In the genomic region with DNA sequence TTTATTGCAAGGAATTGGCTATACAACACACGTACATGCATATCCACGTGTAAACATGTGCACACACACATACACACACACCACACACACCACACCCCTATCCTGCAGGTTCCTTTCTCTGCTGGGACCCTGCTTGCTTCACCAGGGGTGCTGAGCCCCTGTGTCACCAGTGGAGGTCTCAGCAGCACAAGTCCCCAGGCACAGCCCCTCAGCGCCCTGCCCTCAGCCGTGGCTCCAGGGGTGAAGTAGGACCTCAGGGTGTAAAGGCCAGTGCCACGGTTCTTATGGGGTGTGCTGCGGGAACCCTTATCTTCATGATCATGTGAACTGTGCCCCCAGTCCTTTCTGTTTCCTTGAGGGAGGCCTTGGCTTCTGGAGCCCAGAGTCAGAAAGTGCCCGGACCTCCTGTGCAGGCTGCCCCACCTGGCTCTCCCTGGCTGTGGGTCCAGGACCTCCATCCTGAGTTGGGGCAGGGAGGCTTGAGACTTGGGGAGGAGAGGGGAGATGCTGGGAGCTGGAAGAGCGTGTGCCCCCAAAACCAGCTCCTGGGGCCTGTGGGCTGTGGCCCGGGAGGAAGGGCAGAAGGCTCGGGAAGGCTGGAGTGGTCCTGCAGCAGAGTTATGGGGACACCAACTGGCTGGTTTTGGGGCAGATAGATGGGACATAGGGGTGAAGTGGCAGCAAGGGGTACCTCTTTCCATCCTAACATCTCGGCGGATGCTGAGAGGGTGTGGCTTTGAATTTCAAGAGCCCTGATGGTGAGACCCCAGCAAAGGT, we compare ENCODE assay signal across 1 cellular context.
TF ChIP-seq lines count a peak whose summit lies in the region.

No MANE protein-coding gene starts in this region.

TF ChIP-seq in HCT116, 20 proteins besides CTCF, POLR2A, EP300 and RAD21:
- TF ChIP-seq SRF (IDR thresholded peaks at IDR 0.05; ENCODE audit: low read depth) (no peak), EZH2 (IDR thresholded peaks at IDR 0.05) (no peak), EZH2phosphoT487 (IDR thresholded peaks at IDR 0.05; ENCODE audit: borderline replicate concordance) (no peak), ZBTB33 (IDR thresholded peaks at IDR 0.05; ENCODE audit: extremely low read depth, insufficient replicate concordance, low read length) (no peak), EGR1 (IDR thresholded peaks at IDR 0.05; ENCODE audit: low read depth) (no peak), ZFX (IDR thresholded peaks at IDR 0.05) (no peak), CEBPB (IDR thresholded peaks at IDR 0.05; ENCODE audit: low read depth) (no peak), ZNF274 (IDR thresholded peaks at IDR 0.05; ENCODE audit: low read depth, low read length) (no peak), JUND (IDR thresholded peaks at IDR 0.05) (no peak), ATF3 (IDR thresholded peaks at IDR 0.05) (no peak), ELF1 (IDR thresholded peaks at IDR 0.05; ENCODE audit: borderline replicate concordance, low read depth) (no peak), MAX (IDR thresholded peaks at IDR 0.05) (no peak), SIN3A (IDR thresholded peaks at IDR 0.05; ENCODE audit: low read depth) (no peak)
